ENCODE assay signal across 9 cellular contexts in the genomic region with DNA sequence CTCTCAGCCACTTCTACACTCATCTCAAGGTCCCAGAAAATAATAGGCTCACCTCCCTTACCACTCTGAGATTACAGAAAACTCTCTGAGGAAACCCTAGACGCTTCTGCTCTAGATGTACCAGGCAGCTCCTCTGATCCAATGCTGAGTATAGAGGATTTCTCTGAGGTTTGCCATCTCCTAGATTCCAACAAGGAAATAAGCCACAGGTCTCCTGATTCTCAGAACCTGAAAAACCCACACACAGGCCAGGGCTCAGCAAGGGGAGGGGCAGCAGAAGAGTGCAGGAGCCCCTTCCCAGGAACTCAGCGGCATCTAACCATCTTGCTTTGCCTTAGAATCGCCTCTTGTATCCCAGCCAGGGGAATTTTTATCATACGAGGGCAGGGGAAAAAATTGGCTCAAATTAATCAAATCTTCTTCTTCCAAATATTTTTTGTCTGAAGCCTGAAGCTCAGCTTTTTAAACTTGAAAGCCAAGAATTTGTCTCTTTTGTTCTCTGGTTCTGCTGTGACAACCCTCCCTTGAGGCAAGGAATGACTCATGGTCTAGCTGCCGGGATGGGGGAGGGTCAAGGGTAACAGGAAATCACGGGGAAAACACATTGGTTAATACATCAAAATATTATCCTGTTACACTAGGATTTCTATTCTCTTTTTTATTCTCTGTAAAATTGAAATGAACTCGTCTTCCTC. TPM values are rescaled to one million over a fixed set of nuclear protein-coding genes. Genes with fewer than 3 reads are reported as not detected.
A peak's percentile ranks its signal among the peaks of the same experiment; 100 is the strongest.
DNase-seq lines count a peak whose midpoint lies in the region; ATAC-seq and TF ChIP-seq lines count a peak whose summit lies in the region.
"Had no signal": no experiment of that assay in that cellular context is flagged by ENCODE, and none has a peak within 500 bp of the region (broad histone marks: within the 10 kb centered on the region; RNA-seq: fewer than 3 reads in every experiment).

No MANE protein-coding gene starts in this region.

- peaks cover 11 to 22% (median 16%) of the 10 kb centered on the region in 5 donors for H3K27me3 Mint-ChIP-seq in naive thymus-derived CD4-positive, alpha-beta T cell

- CTCF ChIA-PET in naive thymus-derived CD4-positive, alpha-beta T cell (lab: Charles Lee), result no interaction called here

- H3K4me3 Mint-ChIP-seq in naive thymus-derived CD4-positive, alpha-beta T cell, result no peak overlapping the region
- H3K4me3 Mint-ChIP-seq: T-helper 1 cell treated with Interleukin-12 subunit alpha and Interleukin-12 subunit beta and Interleukin-4 antibody, amounts not matched to agents 30 μg/mL and 1 μg/mL, for 36 hours had no signal

- peaks cover 0 to 5% (median 3%) of the 10 kb centered on the region in 5 donors for H3K36me3 Mint-ChIP-seq in naive thymus-derived CD4-positive, alpha-beta T cell

- H3K9me3 Mint-ChIP-seq in naive thymus-derived CD4-positive, alpha-beta T cell, result peaks cover 4 to 24% (median 10%) of the 10 kb centered on the region in 11 donors

- H3K36me3 ChIP-seq in SK-N-MC (ENCODE audit: insufficient read depth, low read length), result 0 out of 2 replicates have a peak, but pooled peaks cover 3% of the 10 kb centered on the region
- H3K36me3 ChIP-seq in naive thymus-derived CD4-positive, alpha-beta T cell (ENCODE audit: control insufficient read depth in 2 of 3, insufficient read depth in 3 of 3, low read length in 3 of 3), result no peaks in the 10 kb centered on the region

- ATAC-seq in HG02678 (IDR thresholded peaks at IDR 0.05; ENCODE audit: unreplicated experiment), result peak; percentile 67
- peak; percentile 52 for ATAC-seq in naive thymus-derived CD4-positive, alpha-beta T cell

- H3K4me1 ChIP-seq in naive thymus-derived CD4-positive, alpha-beta T cell (ENCODE audit: control insufficient read depth in 2 of 2, insufficient read depth in 2 of 2, low read length in 2 of 2), result peaks cover 0 to 8% of the 10 kb centered on the region in 2 donors

- intact Hi-C loops in naive thymus-derived CD4-positive, alpha-beta T cell (cut with micrococcal nuclease), result no loop called here

- DNase-seq in GM12864 (ENCODE audit: low read depth), result peak; percentile 4
- DNase-seq in SK-N-MC (ENCODE audit: low read depth, low spot score), result peak; percentile 83
- DNase-seq in epithelial cell of esophagus (ENCODE audit: low read depth), result peak; percentile 90
- DNase-seq in naive thymus-derived CD4-positive, alpha-beta T cell, result no peak
- DNase-seq in G401 (ENCODE audit: low spot score), result no peak
- no peak for DNase-seq in NCI-H2196 (lab: John Stamatoyannopoulos, UW; ENCODE audit: unreplicated experiment)
- no peak for DNase-seq in NCI-H2196 treated with DMSO at 0.1 percent for 48 hours (lab: John Stamatoyannopoulos, UW; ENCODE audit: unreplicated experiment)

- H3K27me3 ChIP-seq in naive thymus-derived CD4-positive, alpha-beta T cell (ENCODE audit: control insufficient read depth in 2 of 2, insufficient read depth in 2 of 2, low read length in 2 of 2), result no peaks in the 10 kb centered on the region

- 0 out of 2 replicates have a peak, but pooled peaks cover 3% of the 10 kb centered on the region for H3K9me3 ChIP-seq in SK-N-MC (ENCODE audit: low read depth, low read length)
- peaks cover 0 to 16% (median 0%) of the 10 kb centered on the region in 3 experiments for H3K9me3 ChIP-seq in naive thymus-derived CD4-positive, alpha-beta T cell (ENCODE audit: control insufficient read depth in 2 of 3, low read length in 3 of 3)

- POLR2A ChIA-PET in naive thymus-derived CD4-positive, alpha-beta T cell (lab: Charles Lee), result no interaction called here

- peak overlapping the region; percentile 92 for H3K27ac ChIP-seq in SK-N-MC
- no peak overlapping the region for H3K27ac ChIP-seq in naive thymus-derived CD4-positive, alpha-beta T cell (ENCODE audit: low read depth, low read length)

- H3K9ac ChIP-seq in SK-N-MC (ENCODE audit: insufficient read length), result peak overlapping the region; percentile 56

- in situ Hi-C loops in G401 (cut with HindIII; ENCODE audit: low sequenced_read_pairs), result no loop called here

- peaks cover 0 to 15% (median 7%) of the 10 kb centered on the region in 7 donors for H3K4me1 Mint-ChIP-seq in naive thymus-derived CD4-positive, alpha-beta T cell

- peak overlapping the region in 1 of 9 donors; percentile 5 for H3K27ac Mint-ChIP-seq in naive thymus-derived CD4-positive, alpha-beta T cell
- H3K27ac Mint-ChIP-seq: T-helper 1 cell treated with Interleukin-12 subunit alpha and Interleukin-12 subunit beta and Interleukin-4 antibody, amounts not matched to agents 30 μg/mL and 1 μg/mL, for 36 hours had no signal

- TF ChIP-seq CTCF in GM12864 (IDR thresholded peaks at IDR 0.05; ENCODE audit: low read depth, low read length, missing control alignments), result no peak
- TF ChIP-seq CTCF in epithelial cell of esophagus (IDR thresholded peaks at IDR 0.05; ENCODE audit: insufficient read depth, low read depth, low read length, missing control alignments), result no peak

- H3K4me3 ChIP-seq in GM12864 (ENCODE audit: low read depth, low read length) (no peak overlapping the region), SK-N-MC (peak overlapping the region; percentile 51), epithelial cell of esophagus (ENCODE audit: low read length) (no peak overlapping the region)
- H3K4me3 ChIP-seq in naive thymus-derived CD4-positive, alpha-beta T cell (ENCODE audit: low read length), result no peak overlapping the region

RNA-seq across cellular contexts. Expression of gene GORAB, which starts 30.8 kb away (rescaled TPM):
- total RNA-seq in naive thymus-derived CD4-positive, alpha-beta T cell, result 10 to 100 TPM; 10.9 to 25.3 (median 22.7) TPM
- 1 to 10 TPM; 4.6 to 6.7 TPM for polyA plus RNA-seq in naive thymus-derived CD4-positive, alpha-beta T cell
- 16.5 and 20.4 TPM in 2 replicates for total RNA-seq in G401 (2014; rRNA removed; shearing (Covaris generic))

Comparison
In these comparisons a context has a peak if more than half of its experiments do, and no peak if none do; other contexts are left out.
1. DNase-seq: peak in GM12864 (single experiment), SK-N-MC (single experiment) and epithelial cell of esophagus (single experiment); none in naive thymus-derived CD4-positive, alpha-beta T cell (0 of 9), G401 (single experiment), NCI-H2196 (single experiment) and NCI-H2196 treated with DMSO at 0.1 percent for 48 hours (single experiment).